Comparison of ENCODE assay signal across 17 cellular contexts in the genomic region with DNA sequence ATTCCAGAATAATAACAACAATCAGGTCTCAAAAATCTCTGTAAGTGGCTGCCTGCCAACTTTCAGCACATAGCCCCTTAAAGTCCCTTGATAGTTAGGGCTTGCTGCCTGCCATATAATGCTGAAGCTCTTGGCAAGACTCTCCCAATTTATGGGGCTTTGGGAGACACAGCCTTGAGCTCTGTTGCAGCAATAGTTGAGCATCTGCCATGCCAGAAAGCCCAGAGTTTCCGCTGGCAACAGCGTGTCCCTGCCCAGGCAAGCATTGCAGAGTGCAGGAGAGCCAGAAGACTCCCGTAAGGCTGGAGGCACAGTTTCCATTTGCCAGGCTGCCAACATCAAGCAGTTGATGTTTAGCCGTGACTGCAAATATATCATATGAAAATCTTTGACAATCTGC.
A peak's percentile ranks its signal among the peaks of the same experiment; 100 is the strongest.
DNase-seq lines count a peak whose midpoint lies in the region; ATAC-seq, FAIRE-seq and TF ChIP-seq lines count a peak whose summit lies in the region.
"Had no signal": no experiment of that assay in that cellular context is flagged by ENCODE, and none has a peak within 500 bp of the region (broad histone marks: within the 10 kb centered on the region; RNA-seq: fewer than 3 reads in every experiment).

No MANE protein-coding gene starts in this region.

- H3K36me3 Mint-ChIP-seq in astrocyte (ENCODE audit: low read depth, unreplicated experiment), result no peaks in the 10 kb centered on the region

- no peaks in the 10 kb centered on the region for H3K4me1 Mint-ChIP-seq in astrocyte (ENCODE audit: low read depth, unreplicated experiment)

- FAIRE-seq in astrocyte (lab: Jason Lieb, UNC), result no peak
- FAIRE-seq: GM12892, K562, TTC549 had no signal

- H3K27ac Mint-ChIP-seq in astrocyte (ENCODE audit: unreplicated experiment), result no peak overlapping the region
- H3K27ac Mint-ChIP-seq: progenitor cell of endocrine pancreas had no signal

- H3K4me1 ChIP-seq in right cardiac atrium (ENCODE audit: control insufficient read depth, insufficient read depth, low read length), result peaks cover 2% of the 10 kb centered on the region
- no peaks in the 10 kb centered on the region for H3K4me1 ChIP-seq in astrocyte (ENCODE audit: insufficient read depth, low read length)
- H3K4me1 ChIP-seq: stomach had no signal

- in situ Hi-C loops in GM13976 (cut with MboI; ENCODE audit: low sequenced_read_pairs, unreplicated experiment), result no loop called here

- no peaks in the 10 kb centered on the region for H3K9me3 Mint-ChIP-seq in astrocyte (ENCODE audit: unreplicated experiment)
- H3K9me3 Mint-ChIP-seq: activated T-cell treated with anti-CD3 and anti-CD28 coated beads, Interleukin-2, amount 50 U/mL, for 4 hours had no signal

- H2AFZ ChIP-seq in astrocyte (ENCODE audit: low read depth, low read length), result no peak overlapping the region

- no peak overlapping the region for H3K9ac ChIP-seq in astrocyte (ENCODE audit: low read length)

- intact Hi-C loops in right cardiac atrium (cut with DNase I) (no loop called here), Right ventricle myocardium inferior (cut with DNase I) (no loop called here)

- H3K4me2 ChIP-seq in astrocyte (ENCODE audit: low read length), result peak overlapping the region; percentile 10

- peak in 1 of 2 donors; percentile 48 for ATAC-seq in right cardiac atrium
- ATAC-seq in Right ventricle myocardium inferior, result no peak
- no peak for ATAC-seq in HG02852 (IDR thresholded peaks at IDR 0.05; ENCODE audit: unreplicated experiment)
- ATAC-seq: activated T-cell treated with anti-CD3 and anti-CD28 coated beads, Interleukin-2, amount 50 U/mL, for 4 hours; K562 had no signal

- no peaks in the 10 kb centered on the region for H3K27me3 Mint-ChIP-seq in astrocyte (ENCODE audit: low read depth, unreplicated experiment)
- H3K27me3 Mint-ChIP-seq: progenitor cell of endocrine pancreas had no signal

- no peak overlapping the region for H3K4me3 Mint-ChIP-seq in astrocyte (ENCODE audit: unreplicated experiment)
- H3K4me3 Mint-ChIP-seq: activated T-cell treated with anti-CD3 and anti-CD28 coated beads, Interleukin-2, amount 50 U/mL, for 4 hours had no signal

- 63% methylated on average over 4 of the region's 4 CpGs for WGBS in right cardiac atrium

- H3K9me3 ChIP-seq in right cardiac atrium (ENCODE audit: control insufficient read depth, low read length) (no peaks in the 10 kb centered on the region), astrocyte (ENCODE audit: insufficient read depth, low read depth, low read length) (no peaks in the 10 kb centered on the region)
- H3K9me3 ChIP-seq: stomach had no signal

- no peaks in the 10 kb centered on the region for H3K79me2 ChIP-seq in astrocyte (ENCODE audit: insufficient read depth, low read length)

- no peaks in the 10 kb centered on the region for H3K36me3 ChIP-seq in astrocyte (ENCODE audit: insufficient read depth, low read length)
- H3K36me3 ChIP-seq: stomach had no signal

- H3K27me3 ChIP-seq in right cardiac atrium (ENCODE audit: control insufficient read depth, insufficient read depth) (no peaks in the 10 kb centered on the region), astrocyte (ENCODE audit: insufficient read depth, low read length) (no peaks in the 10 kb centered on the region)
- H3K27me3 ChIP-seq: stomach had no signal

- no peaks in the 10 kb centered on the region for H4K20me1 ChIP-seq in astrocyte (ENCODE audit: insufficient read depth, low read length)

- TF ChIP-seq CTCF in astrocyte (IDR thresholded peaks at IDR 0.05; ENCODE audit: insufficient read depth, low read depth, low read length) (no peak), GM13976 (IDR thresholded peaks at IDR 0.05; ENCODE audit: borderline replicate concordance, control extremely low read depth, extremely low read depth, insufficient read depth, missing control alignments) (no peak)

- no peak overlapping the region for H3K4me3 ChIP-seq in right cardiac atrium (ENCODE audit: low read length)
- no peak overlapping the region for H3K4me3 ChIP-seq in astrocyte (ENCODE audit: insufficient read depth, low read depth, low read length)
- H3K4me3 ChIP-seq: K562, stomach had no signal

- DNase-seq in right cardiac atrium, result peak in 2 of 3 donors; percentile 18 to 32
- no peak for DNase-seq in Right ventricle myocardium inferior (ENCODE audit: missing footprints)
- no peak for DNase-seq in astrocyte (ENCODE audit: low read depth)
- peak; percentile 45 for DNase-seq in medulla oblongata (ENCODE audit: extremely low spot score)
- DNase-seq in NCI-H146 treated with DMSO at 0.1 percent for 48 hours (lab: John Stamatoyannopoulos, UW; ENCODE audit: unreplicated experiment), result no peak
- DNase-seq in activated effector memory CD4-positive, alpha-beta T cell treated with anti-CD3 and anti-CD28 coated beads, Interleukin-2, amount 50 U/mL, for 16 hours, result no peak
- no peak for DNase-seq in GM13976 (ENCODE audit: low spot score)
- DNase-seq: activated T-cell treated with anti-CD3 and anti-CD28 coated beads, Interleukin-2, amount 50 U/mL, for 4 hours; GF-D8; GOT3; NCI-H1417 treated with DMSO at 0.1 percent for 48 hours; stomach had no signal

- H3K27ac ChIP-seq in right cardiac atrium (ENCODE audit: low read length), result no peak overlapping the region
- H3K27ac ChIP-seq in astrocyte (ENCODE audit: low read depth, low read length), result no peak overlapping the region
- H3K27ac ChIP-seq: stomach had no signal

Comparison
In these comparisons a context has a peak if more than half of its experiments do, and no peak if none do; other contexts are left out.
1. DNase-seq: peak in right cardiac atrium (2 of 3) and medulla oblongata (single experiment); none in Right ventricle myocardium inferior (single experiment), astrocyte (single experiment), NCI-H146 treated with DMSO at 0.1 percent for 48 hours (single experiment), activated effector memory CD4-positive, alpha-beta T cell treated with anti-CD3 and anti-CD28 coated beads, Interleukin-2, amount 50 U/mL, for 16 hours (single experiment) and GM13976 (single experiment).